In the genomic region with DNA sequence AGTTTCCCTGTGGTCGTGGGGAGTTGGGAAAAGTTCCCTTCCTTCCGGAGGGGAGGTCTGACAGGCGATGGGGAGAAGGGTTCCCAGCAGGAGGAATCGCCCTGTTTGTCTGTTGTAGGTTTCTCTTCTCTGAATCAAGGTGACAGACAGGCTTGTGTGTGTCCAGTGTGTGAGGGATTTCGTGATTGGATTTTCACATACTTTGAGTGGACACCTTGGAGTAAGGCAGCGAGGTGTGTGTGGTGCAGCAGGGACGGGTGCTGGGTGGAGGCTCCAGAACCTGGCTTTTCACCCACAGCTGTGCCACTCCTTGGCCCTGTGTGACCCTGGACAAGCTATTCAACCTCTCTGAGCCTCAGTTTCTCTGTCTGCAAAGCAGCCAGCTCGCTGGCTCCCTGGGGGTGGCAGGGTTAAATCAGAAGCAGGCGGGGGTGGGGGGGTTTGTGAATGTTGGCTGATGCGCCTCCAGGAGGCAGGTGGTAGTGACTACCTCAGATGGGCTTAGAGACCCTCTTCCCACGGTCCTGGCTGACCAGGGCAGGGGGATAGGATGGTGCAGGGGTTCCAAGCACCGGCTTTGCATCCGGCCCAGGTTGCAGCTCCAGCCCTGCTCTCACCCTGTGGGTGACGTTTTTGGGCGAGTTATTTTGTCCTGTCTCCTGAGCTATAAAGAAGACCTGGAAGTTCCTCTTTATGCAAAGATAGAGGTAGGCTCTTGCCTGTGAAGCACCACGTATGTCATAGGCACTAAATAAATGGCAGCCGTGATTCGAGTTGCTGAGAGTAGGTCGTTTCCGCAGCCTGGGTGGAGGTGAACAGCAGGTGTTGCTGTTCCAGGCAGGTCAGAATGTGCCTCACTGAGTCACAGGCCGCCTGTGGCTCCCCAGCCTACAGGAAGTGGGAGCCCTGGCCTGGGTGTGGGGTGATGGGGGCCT, we compare ENCODE assay signal across 10 cellular contexts. TPM values are rescaled to one million over a fixed set of nuclear protein-coding genes. Genes with fewer than 3 reads are reported as not detected.
DNase-seq lines count a peak whose midpoint lies in the region; ATAC-seq and TF ChIP-seq lines count a peak whose summit lies in the region.
"Had no signal": no experiment of that assay in that cellular context is flagged by ENCODE, and none has a peak within 500 bp of the region (broad histone marks: within the 10 kb centered on the region; RNA-seq: fewer than 3 reads in every experiment).

No MANE protein-coding gene starts in this region.

- H3K4me3 ChIP-seq in breast epithelium (peak overlapping the region; percentile 43 to 71 (median 54)), lower leg skin (ENCODE audit: low read depth, poor library complexity, severe bottlenecking) (peak overlapping the region; percentile 18), upper lobe of left lung (peak overlapping the region in 3 of 4 donors; percentile 19 to 32 (median 31))

- H3K36me3 Mint-ChIP-seq in activated CD4-positive, alpha-beta T cell treated with anti-CD3 and anti-CD28 coated beads, Interleukin-2, amount 10 ng/mL, durations not matched to agents 7 days and 5 days (ENCODE audit: low read depth) = no peaks in the 10 kb centered on the region
- H3K36me3 Mint-ChIP-seq: activated naive CD8-positive, alpha-beta T cell treated with anti-CD3 and anti-CD28 coated beads, Interleukin-2, amount 10 ng/mL, durations not matched to agents 7 days and 5 days; CD4-positive, CD25-positive, alpha-beta regulatory T cell had no signal

- no peak for TF ChIP-seq EP300 in upper lobe of left lung (IDR thresholded peaks at IDR 0.05)

- H3K27me3 ChIP-seq in breast epithelium (no peaks in the 10 kb centered on the region), upper lobe of left lung (no peaks in the 10 kb centered on the region)

- TF ChIP-seq CTCF in breast epithelium (IDR thresholded peaks at IDR 0.05) (no peak), lower leg skin (IDR thresholded peaks at IDR 0.05) (no peak), upper lobe of left lung (IDR thresholded peaks at IDR 0.05) (no peak)

- TF ChIP-seq POLR2A in breast epithelium (IDR thresholded peaks at IDR 0.05) (no peak), lower leg skin (IDR thresholded peaks at IDR 0.05) (no peak), upper lobe of left lung (IDR thresholded peaks at IDR 0.05) (peak in 1 of 4 donors; percentile 2)

- no peaks in the 10 kb centered on the region for H3K4me1 ChIP-seq in breast epithelium
- peaks cover 8 to 30% (median 18%) of the 10 kb centered on the region in 4 donors for H3K4me1 ChIP-seq in upper lobe of left lung

- H3K36me3 ChIP-seq in breast epithelium (no peaks in the 10 kb centered on the region), upper lobe of left lung (no peaks in the 10 kb centered on the region)

- H3K27ac ChIP-seq in breast epithelium (peak overlapping the region; percentile 84 to 93), upper lobe of left lung (peak overlapping the region in 3 of 4 donors; percentile 51 to 73 (median 67))

- no peak overlapping the region for H3K4me3 Mint-ChIP-seq in activated CD4-positive, alpha-beta T cell treated with anti-CD3 and anti-CD28 coated beads, Interleukin-2, amount 10 ng/mL, durations not matched to agents 7 days and 5 days
- H3K4me3 Mint-ChIP-seq: CD4-positive, CD25-positive, alpha-beta regulatory T cell had no signal

- H3K9me3 Mint-ChIP-seq in activated CD4-positive, alpha-beta T cell treated with anti-CD3 and anti-CD28 coated beads, Interleukin-2, amount 10 ng/mL, durations not matched to agents 7 days and 5 days = no peaks in the 10 kb centered on the region
- H3K9me3 Mint-ChIP-seq: activated naive CD8-positive, alpha-beta T cell treated with anti-CD3 and anti-CD28 coated beads, Interleukin-2, amount 10 ng/mL, durations not matched to agents 7 days and 5 days had no signal

- peaks cover 18% of the 10 kb centered on the region for H3K27me3 Mint-ChIP-seq in activated CD4-positive, alpha-beta T cell treated with anti-CD3 and anti-CD28 coated beads, Interleukin-2, amount 10 ng/mL, durations not matched to agents 7 days and 5 days

- CTCF ChIA-PET in activated CD4-positive, alpha-beta T cell treated with anti-CD3 and anti-CD28 coated beads, Interleukin-2, amount 10 ng/mL, durations not matched to agents 7 days and 5 days (lab: Charles Lee) = no interaction called here

- peak; percentile 6 to 46 for DNase-seq in NOMO-1 (lab: John Stamatoyannopoulos, UW; ENCODE audit: unreplicated experiment in 2 of 2)
- no peak for DNase-seq in NOMO-1 treated with dmso at 0.1 percent for 144 hours (lab: John Stamatoyannopoulos, UW; ENCODE audit: unreplicated experiment)
- no peak for DNase-seq in breast epithelium (ENCODE audit: low spot score in 2 of 2)
- no peak for DNase-seq in lower leg skin (ENCODE audit: low spot score in 2 of 2)
- DNase-seq in upper lobe of left lung = no peak
- no peak for DNase-seq in activated CD4-positive, alpha-beta T cell treated with anti-CD3 and anti-CD28 coated beads, Interleukin-2, amount 10 ng/mL, durations not matched to agents 7 days and 5 days
- DNase-seq: activated naive CD8-positive, alpha-beta T cell treated with anti-CD3 and anti-CD28 coated beads, Interleukin-2, amount 10 ng/mL, durations not matched to agents 7 days and 5 days; CD4-positive, CD25-positive, alpha-beta regulatory T cell had no signal

- no peak overlapping the region for H3K27ac Mint-ChIP-seq in activated CD4-positive, alpha-beta T cell treated with anti-CD3 and anti-CD28 coated beads, Interleukin-2, amount 10 ng/mL, durations not matched to agents 7 days and 5 days
- H3K27ac Mint-ChIP-seq: activated naive CD8-positive, alpha-beta T cell treated with anti-CD3 and anti-CD28 coated beads, Interleukin-2, amount 10 ng/mL, durations not matched to agents 7 days and 5 days; CD4-positive, CD25-positive, alpha-beta regulatory T cell had no signal

- POLR2A ChIA-PET in activated CD4-positive, alpha-beta T cell treated with anti-CD3 and anti-CD28 coated beads, Interleukin-2, amount 10 ng/mL, durations not matched to agents 7 days and 5 days (lab: Charles Lee) = no interaction called here

- WGBS in lower leg skin, 2 donors = 20 to 25% methylated on average over 20 to 21 of the region's 21 CpGs
- 18 to 52% methylated on average over 6 to 20 of the region's 21 CpGs for WGBS in upper lobe of left lung, 2 donors

- H3K9me3 ChIP-seq in breast epithelium = no peaks in the 10 kb centered on the region
- no peaks in the 10 kb centered on the region for H3K9me3 ChIP-seq in upper lobe of left lung

- H3K4me1 Mint-ChIP-seq in activated CD4-positive, alpha-beta T cell treated with anti-CD3 and anti-CD28 coated beads, Interleukin-2, amount 10 ng/mL, durations not matched to agents 7 days and 5 days = peaks cover 3% of the 10 kb centered on the region

- ATAC-seq in upper lobe of left lung (ENCODE audit: low FRiP score in 2 of 2) (peak in 1 of 2 donors; percentile 13), GM19328 (IDR thresholded peaks at IDR 0.05; ENCODE audit: unreplicated experiment) (no peak), GM18520 (IDR thresholded peaks at IDR 0.05; ENCODE audit: unreplicated experiment) (no peak)

- intact Hi-C loops in breast epithelium (cut with DNase I; ENCODE audit: low total_unique reads) = no loop called here
- intact Hi-C loops in lower leg skin (cut with DNase I; ENCODE audit: low total_unique reads) = no loop called here

RNA-seq across cellular contexts. Expression of gene BDKRB2, which starts 0.7 kb away (rescaled TPM):
- total RNA-seq in breast epithelium (1 to 10 TPM; 1.1 to 5.6 (median 4.2) TPM), lower leg skin (10 to 100 TPM in 2 of 4 donors, 1 to 10 TPM in 2; 8.3 to 14.8 (median 9.4) TPM), upper lobe of left lung (1 to 10 TPM in 4 of 6 donors, under 1 TPM in 1, not detected in 1; 0.78 to 4.0 (median 1.8) TPM)
- total RNA-seq in activated CD4-positive, alpha-beta T cell treated with anti-CD3 and anti-CD28 coated beads, Interleukin-2, amount 10 ng/mL, durations not matched to agents 7 days and 5 days = not detected
- total RNA-seq: activated naive CD8-positive, alpha-beta T cell treated with anti-CD3 and anti-CD28 coated beads, Interleukin-2, amount 10 ng/mL, durations not matched to agents 7 days and 5 days; CD4-positive, CD25-positive, alpha-beta regulatory T cell had no signal

RNA-seq across cellular contexts. Expression of gene BDKRB1, which starts 50.7 kb away (rescaled TPM):
- total RNA-seq in breast epithelium (1 to 10 TPM in 1 of 3 donors, not detected in 2; 5.9 TPM), lower leg skin (1 to 10 TPM in 3 of 4 donors, under 1 TPM in 1; 0.91 to 5.4 (median 1.8) TPM), upper lobe of left lung (under 1 TPM in 3 of 6 donors, not detected in 3; 0.24 to 0.46 (median 0.31) TPM)
- not detected for total RNA-seq in activated CD4-positive, alpha-beta T cell treated with anti-CD3 and anti-CD28 coated beads, Interleukin-2, amount 10 ng/mL, durations not matched to agents 7 days and 5 days
- total RNA-seq: activated naive CD8-positive, alpha-beta T cell treated with anti-CD3 and anti-CD28 coated beads, Interleukin-2, amount 10 ng/mL, durations not matched to agents 7 days and 5 days; CD4-positive, CD25-positive, alpha-beta regulatory T cell had no signal

Comparison
In these comparisons a context has a peak if more than half of its experiments do, and no peak if none do; other contexts are left out.
1. DNase-seq: peak in NOMO-1 (2 of 2); none in NOMO-1 treated with dmso at 0.1 percent for 144 hours (single experiment), breast epithelium (0 of 2), lower leg skin (0 of 2), upper lobe of left lung (0 of 2) and activated CD4-positive, alpha-beta T cell treated with anti-CD3 and anti-CD28 coated beads, Interleukin-2, amount 10 ng/mL, durations not matched to agents 7 days and 5 days (single experiment).
2. Peak in every context shown above with its lines, with median percentiles within 50 percentile points of each other: H3K4me3 ChIP-seq.